Comparison of ENCODE assay signal across 14 cellular contexts in genomic region chr9:33375841-33376321, GRCh38. TPM values are rescaled to one million over a fixed set of nuclear protein-coding genes. Genes with fewer than 3 reads are reported as not detected.
A peak's percentile ranks its signal among the peaks of the same experiment; 100 is the strongest.
DNase-seq lines count a peak whose midpoint lies in the region; ATAC-seq, FAIRE-seq and TF ChIP-seq lines count a peak whose summit lies in the region.
"Had no signal": no experiment of that assay in that cellular context is flagged by ENCODE, and none has a peak within 500 bp of the region (broad histone marks: within the 10 kb centered on the region; RNA-seq: fewer than 3 reads in every experiment).

No MANE protein-coding gene starts in this region.

- CTCF ChIA-PET in IMR-90 (lab: Yijun Ruan, JAX), result interaction anchor here (0.9 to 2.1 kb wide), 6 partner anchors 16 to 98 kb away, joined by 3 to 10 read pairs (median 4); partner anchors contain the start of genes AQP3, NFX1 and NOL6
- CTCF ChIA-PET in CD4-positive, alpha-beta T cell (lab: Charles Lee), result interaction anchor here (0.5 to 2.8 kb wide), 7 partner anchors 16 to 224 kb away, joined by 3 to 37 read pairs (median 9); partner anchors contain the start of genes AQP3 and NOL6

- H3K4me1 Mint-ChIP-seq in astrocyte (ENCODE audit: low read depth, unreplicated experiment), result peaks cover 8% of the 10 kb centered on the region
- H3K4me1 Mint-ChIP-seq in CD4-positive, alpha-beta T cell (ENCODE audit: low read depth), result peaks cover 16% of the 10 kb centered on the region

- H3K4me2 ChIP-seq in IMR-90 (ENCODE audit: low read depth, low read length) (no peak overlapping the region), astrocyte (ENCODE audit: low read length) (no peak overlapping the region), mesendoderm (ENCODE audit: low read length) (no peak overlapping the region)

- H4K8ac ChIP-seq in IMR-90 (ENCODE audit: low read depth in 2 of 2, low read length in 2 of 2), result peak overlapping the region in 1 of 2 experiments; percentile 9; a peak in 1 of 4 replicates
- no peak overlapping the region for H4K8ac ChIP-seq in mesendoderm (ENCODE audit: low read depth, low read length)

- POLR2A ChIA-PET in IMR-90 (lab: Charles Lee; ENCODE audit: unreplicated experiment), result no interaction called here
- POLR2A ChIA-PET in CD4-positive, alpha-beta T cell (lab: Charles Lee), result interaction anchor here (1.4 to 2.1 kb wide), 2 partner anchors 39 to 91 kb away, joined by 5 to 24 read pairs; no protein-coding TSS in a partner anchor

- no peak overlapping the region for H3K18ac ChIP-seq in IMR-90 (ENCODE audit: low read depth, low read length)
- H3K18ac ChIP-seq in mesendoderm (ENCODE audit: low read length), result no peak overlapping the region

- H2BK120ac ChIP-seq in IMR-90 (ENCODE audit: low read depth, low read length) (no peak overlapping the region), mesendoderm (ENCODE audit: low read depth, low read length) (no peak overlapping the region)

- H3K9me3 ChIP-seq in IMR-90 (ENCODE audit: control insufficient read depth, insufficient read depth, low read length), result no peaks in the 10 kb centered on the region
- no peaks in the 10 kb centered on the region for H3K9me3 ChIP-seq in astrocyte (ENCODE audit: insufficient read depth, low read depth, low read length)
- no peaks in the 10 kb centered on the region for H3K9me3 ChIP-seq in gastrocnemius medialis
- no peaks in the 10 kb centered on the region for H3K9me3 ChIP-seq in CD4-positive, alpha-beta T cell (ENCODE audit: control insufficient read depth, low read length)

- peak overlapping the region; percentile 28 for H3K4me3 Mint-ChIP-seq in astrocyte (ENCODE audit: unreplicated experiment)
- no peak overlapping the region for H3K4me3 Mint-ChIP-seq in CD4-positive, alpha-beta T cell

- no peaks in the 10 kb centered on the region for H3K9me1 ChIP-seq in IMR-90 (ENCODE audit: insufficient read depth, low read length)

- no peak overlapping the region for H3K14ac ChIP-seq in IMR-90 (replicated peaks; ENCODE audit: low read depth, low read length)

- H3K9ac ChIP-seq in IMR-90 (ENCODE audit: low read depth, low read length) (no peak overlapping the region), astrocyte (ENCODE audit: low read length) (no peak overlapping the region), mesendoderm (ENCODE audit: low read length) (peak overlapping the region; percentile 8)

- BruUV-seq in IMR-90 (replicated peaks; lab: Mats Ljungman, UMichigan), result no TSS peak

- no peaks in the 10 kb centered on the region for H3K79me2 ChIP-seq in astrocyte (ENCODE audit: insufficient read depth, low read length)
- H3K79me2 ChIP-seq in mesendoderm (ENCODE audit: control insufficient read depth, insufficient read depth, low read length), result no peaks in the 10 kb centered on the region

- H3K27ac ChIP-seq in IMR-90 (ENCODE audit: insufficient read depth, low read length) (no peak overlapping the region), astrocyte (ENCODE audit: low read depth, low read length) (no peak overlapping the region), mesendoderm (ENCODE audit: low read depth, low read length) (no peak overlapping the region), gastrocnemius medialis (peak overlapping the region; percentile 54 to 73 (median 64))
- H3K27ac ChIP-seq in CD4-positive, alpha-beta T cell (ENCODE audit: low read depth, low read length), result no peak overlapping the region

- H4K20me1 ChIP-seq in IMR-90 (ENCODE audit: insufficient read depth, low read length), result no peaks in the 10 kb centered on the region
- H4K20me1 ChIP-seq in astrocyte (ENCODE audit: insufficient read depth, low read length), result no peaks in the 10 kb centered on the region

- H3K27ac Mint-ChIP-seq in astrocyte (ENCODE audit: unreplicated experiment), result peak overlapping the region; percentile 84
- H3K27ac Mint-ChIP-seq in CD4-positive, alpha-beta T cell, result no peak overlapping the region
- H3K27ac Mint-ChIP-seq: CD4-positive, CD25-positive, alpha-beta regulatory T cell had no signal

- H3K36me3 ChIP-seq in IMR-90 (ENCODE audit: control insufficient read depth, insufficient read depth, low read length), result peaks cover 10% of the 10 kb centered on the region
- peaks cover under 1% of the 10 kb centered on the region for H3K36me3 ChIP-seq in astrocyte (ENCODE audit: insufficient read depth, low read length)
- no peaks in the 10 kb centered on the region for H3K36me3 ChIP-seq in mesendoderm (ENCODE audit: control insufficient read depth, insufficient read depth, low read length)
- H3K36me3 ChIP-seq in gastrocnemius medialis, result peaks cover 0 to 9% of the 10 kb centered on the region in 2 donors

- no peak for FAIRE-seq in astrocyte (lab: Jason Lieb, UNC)
- FAIRE-seq: G401.6 had no signal

- TF ChIP-seq POLR2A in IMR-90 (IDR thresholded peaks at IDR 0.05; ENCODE audit: low read depth, low read length) (no peak), gastrocnemius medialis (IDR thresholded peaks at IDR 0.05) (no peak)

- H3K79me1 ChIP-seq in IMR-90 (ENCODE audit: low read depth in 1 of 2, low read length in 2 of 2) (no peaks in the 10 kb centered on the region), mesendoderm (ENCODE audit: low read length) (no peaks in the 10 kb centered on the region)

- no peak overlapping the region for H2BK20ac ChIP-seq in IMR-90 (ENCODE audit: low read depth, low read length)

- H3K27me3 Mint-ChIP-seq in astrocyte (ENCODE audit: low read depth, unreplicated experiment), result no peaks in the 10 kb centered on the region
- H3K27me3 Mint-ChIP-seq in CD4-positive, alpha-beta T cell, result no peaks in the 10 kb centered on the region
- H3K27me3 Mint-ChIP-seq: CD4-positive, CD25-positive, alpha-beta regulatory T cell had no signal

- H2AK9ac ChIP-seq in IMR-90 (replicated peaks; ENCODE audit: low read depth, low read length, poor library complexity), result peak overlapping the region; percentile 74

- no peak overlapping the region for H3K56ac ChIP-seq in IMR-90 (ENCODE audit: extremely low read depth, insufficient read depth, low read length)
- peak overlapping the region; percentile 38 for H3K56ac ChIP-seq in mesendoderm (ENCODE audit: low read length)

- H3K4me3 ChIP-seq in IMR-90 (ENCODE audit: insufficient read depth, low read depth, low read length) (no peak overlapping the region), astrocyte (ENCODE audit: insufficient read depth, low read depth, low read length) (no peak overlapping the region), mesendoderm (ENCODE audit: low read length) (no peak overlapping the region), gastrocnemius medialis (no peak overlapping the region)
- H3K4me3 ChIP-seq: lung had no signal

- no peak overlapping the region for H3K4ac ChIP-seq in IMR-90 (ENCODE audit: low read depth, low read length)
- no peak overlapping the region for H3K4ac ChIP-seq in mesendoderm (ENCODE audit: low read depth, low read length)

- dilution Hi-C loops in IMR-90 (cut with HindIII; ENCODE audit: low sequenced_read_pairs, unreplicated experiment), result no loop called here

- H2AFZ ChIP-seq in IMR-90 (replicated peaks; ENCODE audit: low read length, poor library complexity) (no peak overlapping the region), astrocyte (ENCODE audit: low read depth, low read length) (no peak overlapping the region)

- H3K9me3 Mint-ChIP-seq in astrocyte (ENCODE audit: unreplicated experiment), result no peaks in the 10 kb centered on the region
- H3K9me3 Mint-ChIP-seq in CD4-positive, alpha-beta T cell, result no peaks in the 10 kb centered on the region

- no peak overlapping the region; the same call in 1 of the 2 replicates for H4K91ac ChIP-seq in IMR-90 (ENCODE audit: insufficient read depth, low read depth, low read length)

- peaks cover under 1% of the 10 kb centered on the region for H3K36me3 Mint-ChIP-seq in astrocyte (ENCODE audit: low read depth, unreplicated experiment)
- H3K36me3 Mint-ChIP-seq in CD4-positive, alpha-beta T cell (ENCODE audit: low read depth), result peaks cover 18% of the 10 kb centered on the region

- in situ Hi-C loops in IMR-90 (cut with MboI; ENCODE audit: low sequenced_read_pairs), result no loop called here
- in situ Hi-C loops in gastrocnemius medialis (cut with MboI; ENCODE audit: low sequenced_read_pairs in 4 of 4), result loop anchor here in 1 of 4 donors (10.0 kb wide), 1 partner anchor 89 kb away; no protein-coding TSS in a partner anchor

- 95% methylated on average over 4 of the region's 7 CpGs; no CpG with 5 or more reads in 1 of the 2 experiments for WGBS in IMR-90 (ENCODE audit: extremely low coverage in 2 of 2, insufficient read length in 1 of 2), 2 experiments
- WGBS in mesendoderm (ENCODE audit: extremely low coverage, insufficient coverage, low lambda C conversion rate), result no CpG with 5 or more reads among the region's 7 CpGs

- no peak overlapping the region for H2BK5ac ChIP-seq in IMR-90 (ENCODE audit: low read depth, low read length, poor library complexity, severe bottlenecking)
- H2BK5ac ChIP-seq in mesendoderm (ENCODE audit: low read length), result no peak overlapping the region

- DNase-seq in IMR-90 (no peak), astrocyte (ENCODE audit: low read depth) (no peak), mesendoderm (peak; percentile 24), gastrocnemius medialis (peak in 1 of 2 donors; percentile 14), NCI-H510A (lab: John Stamatoyannopoulos, UW) (no peak)
- DNase-seq in CD4-positive, alpha-beta T cell, result no peak
- DNase-seq in stimulated activated CD4-positive, alpha-beta T cell treated with anti-CD3 and anti-CD28 coated beads, Interleukin-4, amount 100 ng/mL, for 24 hours, result no peak
- DNase-seq: activated T-cell treated with anti-CD3 and anti-CD28 coated beads for 4 hours, NCI-H2029 had no signal

- intact Hi-C loops in IMR-90 (cut with micrococcal nuclease) (loop anchor here (1.0 kb wide), 3 partner anchors 39 to 90 kb away; no protein-coding TSS in a partner anchor), gastrocnemius medialis (cut with DNase I; ENCODE audit: low total_unique reads) (loop anchor here (1.0 to 2.0 kb wide), 2 partner anchors 39 to 90 kb away; no protein-coding TSS in a partner anchor)
- intact Hi-C loops in CD4-positive, alpha-beta T cell (cut with DNase I, micrococcal nuclease), result loop anchor here (1.0 to 10.0 kb wide), 5 partner anchors 39 to 349 kb away; no protein-coding TSS in a partner anchor

- TF ChIP-seq RAD21 in IMR-90 (IDR thresholded peaks at IDR 0.05; ENCODE audit: low read length), result no peak

- H4K5ac ChIP-seq in IMR-90 (ENCODE audit: low read depth, low read length), result no peak overlapping the region
- no peak overlapping the region for H4K5ac ChIP-seq in mesendoderm (ENCODE audit: low read length)

- no peak for TF ChIP-seq CTCF in IMR-90 (conservative IDR thresholded peaks at IDR 0.05; ENCODE audit: low read depth, low read length)
- no peak for TF ChIP-seq CTCF in astrocyte (IDR thresholded peaks at IDR 0.05; ENCODE audit: insufficient read depth, low read depth, low read length)
- TF ChIP-seq CTCF in gastrocnemius medialis (IDR thresholded peaks at IDR 0.05 in 4 of 5, conservative IDR thresholded peaks at IDR 0.05 in 1 of 5), result no peak
- TF ChIP-seq CTCF in CD4-positive, alpha-beta T cell (IDR thresholded peaks at IDR 0.05), result no peak

- ATAC-seq in IMR-90 (ENCODE audit: low read depth) (no peak), gastrocnemius medialis (peak in 1 of 2 donors; percentile 6), GM18502 (IDR thresholded peaks at IDR 0.05; ENCODE audit: poor library complexity, unreplicated experiment) (no peak)
- ATAC-seq in CD4-positive, alpha-beta T cell (ENCODE audit: poor library complexity), result no peak

- H3K23ac ChIP-seq in IMR-90 (ENCODE audit: low read depth, low read length) (no peak overlapping the region), mesendoderm (ENCODE audit: low read length) (no peak overlapping the region)

- no peaks in the 10 kb centered on the region for H3K27me3 ChIP-seq in IMR-90 (ENCODE audit: control insufficient read depth, insufficient read depth, low read length)
- no peaks in the 10 kb centered on the region for H3K27me3 ChIP-seq in astrocyte (ENCODE audit: insufficient read depth, low read length)
- no peaks in the 10 kb centered on the region for H3K27me3 ChIP-seq in mesendoderm (ENCODE audit: insufficient read depth, low read length, poor library complexity)
- H3K27me3 ChIP-seq in gastrocnemius medialis, result no peaks in the 10 kb centered on the region
- no peaks in the 10 kb centered on the region for H3K27me3 ChIP-seq in CD4-positive, alpha-beta T cell (ENCODE audit: control insufficient read depth, insufficient read depth, low read length)

- H2BK15ac ChIP-seq in IMR-90 (ENCODE audit: low read depth, low read length), result no peak overlapping the region
- H2BK15ac ChIP-seq in mesendoderm (replicated peaks; ENCODE audit: low read depth), result no peak overlapping the region

- H3K4me1 ChIP-seq in IMR-90 (ENCODE audit: control insufficient read depth, insufficient read depth, low read length) (0 out of 2 replicates have a peak, but pooled peaks cover 2% of the 10 kb centered on the region), astrocyte (ENCODE audit: insufficient read depth, low read length) (peaks cover 5% of the 10 kb centered on the region), mesendoderm (ENCODE audit: control insufficient read depth, low read depth, low read length) (no peaks in the 10 kb centered on the region), gastrocnemius medialis (peaks cover 17 to 30% of the 10 kb centered on the region in 2 donors)

- no peak overlapping the region for H2AK5ac ChIP-seq in IMR-90 (ENCODE audit: low read depth, low read length)
- H2AK5ac ChIP-seq in mesendoderm (ENCODE audit: low read length), result no peak overlapping the region

RNA-seq across cellular contexts. Expression of gene AQP7, which starts 26.5 kb away (rescaled TPM):
- total RNA-seq in IMR-90 (2012; rRNA removed), result 0.28 TPM in 1 of 2 replicates, not detected in the other
- 0.07 TPM in 1 of 2 replicates, not detected in the other for polyA plus RNA-seq in IMR-90 (2012; rRNA removed)
- polyA plus RNA-seq in IMR-90 (2012; cell fraction: cytosol; rRNA removed), result 0.05 and 0.20 TPM in 2 replicates
- 0.42 and 0.61 TPM in 2 replicates for polyA plus RNA-seq in IMR-90 (2012; cell fraction: nucleus; rRNA removed; ENCODE audit: low replicate concordance)
- 0.65 and 1.9 TPM in 2 replicates for total RNA-seq in astrocyte
- not detected for polyA plus RNA-seq in mesendoderm (2013, experiment 1 of 2)
- polyA plus RNA-seq in mesendoderm (2013, experiment 2 of 2), result not detected
- total RNA-seq in gastrocnemius medialis, result 10 to 100 TPM in 1 of 4 donors, 1 to 10 TPM in 3; 2.1 to 10.7 (median 4.1) TPM
- under 1 TPM; 0.25 to 0.27 TPM for total RNA-seq in CD4-positive, alpha-beta T cell
- total RNA-seq: LHCN-M2 had no signal

Comparison
In these comparisons a context has a peak if more than half of its experiments do, and no peak if none do; other contexts are left out.
1. H3K27ac ChIP-seq: peak in gastrocnemius medialis (4 of 4); none in IMR-90 (single experiment), astrocyte (single experiment), mesendoderm (single experiment) and CD4-positive, alpha-beta T cell (single experiment).